In the genomic region with DNA sequence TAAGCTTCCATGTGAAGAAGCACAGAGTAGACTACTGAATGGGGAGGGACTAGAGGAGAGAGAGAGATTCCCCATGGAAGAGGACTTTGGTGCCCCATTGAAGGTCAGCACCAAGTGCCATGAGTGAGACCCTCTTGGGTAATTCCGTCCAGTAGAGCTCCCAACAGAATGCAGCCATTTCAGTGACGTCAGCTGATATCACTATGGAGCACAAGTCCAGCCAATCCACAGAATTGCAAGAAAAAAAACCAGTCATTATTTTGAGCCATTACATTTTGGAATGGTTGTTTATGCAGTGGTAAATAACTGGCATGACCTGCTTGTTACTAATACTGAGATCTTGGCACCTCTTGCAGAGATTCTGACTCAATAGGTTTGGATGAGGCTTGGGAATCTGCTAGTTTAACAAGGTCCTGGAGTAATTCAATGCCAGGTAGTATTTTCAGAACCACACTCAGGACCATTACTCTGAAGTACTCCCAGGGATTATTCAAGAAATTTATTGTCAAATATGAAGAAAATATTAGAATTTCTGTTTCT, we compare ENCODE assay signal across 27 cellular contexts. TPM values are rescaled to one million over a fixed set of nuclear protein-coding genes. Genes with fewer than 3 reads are reported as not detected.
"Had no signal": no experiment of that assay in that cellular context is flagged by ENCODE, and none has a peak within 500 bp of the region (broad histone marks: within the 10 kb centered on the region; RNA-seq: fewer than 3 reads in every experiment).

No MANE protein-coding gene starts in this region.

- H3K9me3 Mint-ChIP-seq: activated naive CD4-positive, alpha-beta T cell treated with anti-CD3 and anti-CD28 coated beads, Interleukin-2, amount 50 U/mL, for 24 hours; activated naive CD8-positive, alpha-beta T cell treated with anti-CD3 and anti-CD28 coated beads, Interleukin-2, amount 50 U/mL, for 24 hours; activated T-helper 2 cell treated with anti-CD3 and anti-CD28 coated beads, Interferon-gamma antibody, Interleukin-2, Interleukin-4, amounts not matched to agents 10 μg/mL and 5 μg/mL and 100 μg/mL, durations not matched to agents 14 hours and 24 hours and 36 hours; memory B cell; neural progenitor cell; WTC11 had no signal

- H3K36me3 ChIP-seq: gastroesophageal sphincter, neural progenitor cell, tibial nerve had no signal

- ATAC-seq: activated CD8-positive, alpha-beta memory T cell treated with anti-CD3 and anti-CD28 coated beads, Interleukin-2, amount 10 ng/mL, durations not matched to agents 7 days and 5 days; activated CD8-positive, alpha-beta T cell treated with anti-CD3 and anti-CD28 coated beads, Interleukin-2, amount 10 ng/mL, durations not matched to agents 7 days and 5 days; activated naive CD8-positive, alpha-beta T cell treated with anti-CD3 and anti-CD28 coated beads, Interleukin-2, amount 50 U/mL, for 24 hours; gastroesophageal sphincter; naive thymus-derived CD8-positive, alpha-beta T cell; psoas muscle; right cardiac atrium; WTC11 had no signal

- H3K27ac Mint-ChIP-seq: activated CD8-positive, alpha-beta memory T cell treated with anti-CD3 and anti-CD28 coated beads, Interleukin-2, amount 10 ng/mL, durations not matched to agents 7 days and 5 days; activated CD8-positive, alpha-beta T cell treated with anti-CD3 and anti-CD28 coated beads, Interleukin-2, amount 10 ng/mL, durations not matched to agents 7 days and 5 days; activated naive CD4-positive, alpha-beta T cell treated with anti-CD3 and anti-CD28 coated beads, Interleukin-2, amount 50 U/mL, for 24 hours; activated naive CD8-positive, alpha-beta T cell treated with anti-CD3 and anti-CD28 coated beads, Interleukin-2, amount 50 U/mL, for 24 hours; activated T-helper 2 cell treated with anti-CD3 and anti-CD28 coated beads, Interferon-gamma antibody, Interleukin-2, Interleukin-4, amounts not matched to agents 10 μg/mL and 5 μg/mL and 100 μg/mL, durations not matched to agents 14 hours and 24 hours and 36 hours; memory B cell; naive thymus-derived CD8-positive, alpha-beta T cell; neural progenitor cell; WTC11 had no signal

- H3K9ac ChIP-seq: neural progenitor cell, parathyroid adenoma had no signal

- H3K36me3 Mint-ChIP-seq: activated CD8-positive, alpha-beta memory T cell treated with anti-CD3 and anti-CD28 coated beads, Interleukin-2, amount 10 ng/mL, durations not matched to agents 7 days and 5 days; activated naive CD4-positive, alpha-beta T cell treated with anti-CD3 and anti-CD28 coated beads, Interleukin-2, amount 50 U/mL, for 24 hours; memory B cell; naive thymus-derived CD8-positive, alpha-beta T cell; neural progenitor cell; WTC11 had no signal

- H3K4me3 Mint-ChIP-seq: activated CD8-positive, alpha-beta memory T cell treated with anti-CD3 and anti-CD28 coated beads, Interleukin-2, amount 10 ng/mL, durations not matched to agents 7 days and 5 days; activated CD8-positive, alpha-beta T cell treated with anti-CD3 and anti-CD28 coated beads, Interleukin-2, amount 10 ng/mL, durations not matched to agents 7 days and 5 days; activated naive CD4-positive, alpha-beta T cell treated with anti-CD3 and anti-CD28 coated beads, Interleukin-2, amount 50 U/mL, for 24 hours; activated naive CD8-positive, alpha-beta T cell treated with anti-CD3 and anti-CD28 coated beads, Interleukin-2, amount 50 U/mL, for 24 hours; memory B cell; naive thymus-derived CD8-positive, alpha-beta T cell; neural progenitor cell; WTC11 had no signal

- H3K4me2 ChIP-seq: neural progenitor cell had no signal

- H3K9me3 ChIP-seq: gastroesophageal sphincter, psoas muscle, tibial nerve had no signal

- H3K4me3 ChIP-seq: gastroesophageal sphincter, neural progenitor cell, psoas muscle, tibial nerve had no signal

- H3K27me3 Mint-ChIP-seq: activated CD8-positive, alpha-beta memory T cell treated with anti-CD3 and anti-CD28 coated beads, Interleukin-2, amount 10 ng/mL, durations not matched to agents 7 days and 5 days; activated naive CD4-positive, alpha-beta T cell treated with anti-CD3 and anti-CD28 coated beads, Interleukin-2, amount 50 U/mL, for 24 hours; activated naive CD8-positive, alpha-beta T cell treated with anti-CD3 and anti-CD28 coated beads, Interleukin-2, amount 50 U/mL, for 24 hours had no signal

- H3K79me2 ChIP-seq: parathyroid adenoma had no signal

- DNase-seq: activated CD4-positive, alpha-beta T cell treated with anti-CD3 and anti-CD28 coated beads for 1 hour; activated CD8-positive, alpha-beta memory T cell treated with anti-CD3 and anti-CD28 coated beads, Interleukin-2, amount 10 ng/mL, durations not matched to agents 7 days and 5 days; activated CD8-positive, alpha-beta T cell treated with anti-CD3 and anti-CD28 coated beads, Interleukin-2, amount 10 ng/mL, durations not matched to agents 7 days and 5 days; activated naive CD8-positive, alpha-beta T cell treated with anti-CD3 and anti-CD28 coated beads, Interleukin-2, amount 50 U/mL, for 24 hours; activated T-cell treated with anti-CD3 and anti-CD28 coated beads, Interleukin-2, amount 50 U/mL, for 48 hours; amygdala; dermis blood vessel endothelial cell; effector CD4-positive, alpha-beta T cell; erythroblast; hippocampal formation; kidney; naive thymus-derived CD8-positive, alpha-beta T cell; occipital lobe; psoas muscle; right cardiac atrium; stimulated activated CD4-positive, alpha-beta T cell treated with anti-CD3 and anti-CD28 coated beads, Interleukin-2, amount 100 ng/mL, for 48 hours; stimulated activated naive CD4-positive, alpha-beta T cell treated with Interleukin-2 at 50 U/mL for 16 hours; T-helper 2 cell had no signal

- H2AFZ ChIP-seq: neural progenitor cell, parathyroid adenoma had no signal

- H3K4me1 Mint-ChIP-seq: activated CD8-positive, alpha-beta memory T cell treated with anti-CD3 and anti-CD28 coated beads, Interleukin-2, amount 10 ng/mL, durations not matched to agents 7 days and 5 days; activated naive CD4-positive, alpha-beta T cell treated with anti-CD3 and anti-CD28 coated beads, Interleukin-2, amount 50 U/mL, for 24 hours; activated naive CD8-positive, alpha-beta T cell treated with anti-CD3 and anti-CD28 coated beads, Interleukin-2, amount 50 U/mL, for 24 hours; memory B cell; neural progenitor cell had no signal

- H3K27ac ChIP-seq: gastroesophageal sphincter, neural progenitor cell, parathyroid adenoma, psoas muscle, tibial nerve had no signal

- H3K27me3 ChIP-seq: gastroesophageal sphincter, neural progenitor cell had no signal

- H3K4me1 ChIP-seq: gastroesophageal sphincter, neural progenitor cell, parathyroid adenoma, psoas muscle, tibial nerve had no signal

RNA-seq across cellular contexts. Expression of gene SP8, which starts 52.6 kb away (rescaled TPM):
- total RNA-seq: activated CD8-positive, alpha-beta memory T cell treated with anti-CD3 and anti-CD28 coated beads, Interleukin-2, amount 10 ng/mL, durations not matched to agents 7 days and 5 days; activated CD8-positive, alpha-beta T cell treated with anti-CD3 and anti-CD28 coated beads, Interleukin-2, amount 10 ng/mL, durations not matched to agents 7 days and 5 days; activated T-helper 2 cell treated with anti-CD3 and anti-CD28 coated beads, Interferon-gamma antibody, Interleukin-2, Interleukin-4, amounts not matched to agents 10 μg/mL and 5 μg/mL and 100 μg/mL, durations not matched to agents 14 hours and 24 hours and 36 hours; dermis blood vessel endothelial cell; gastroesophageal sphincter; kidney; naive thymus-derived CD8-positive, alpha-beta T cell; psoas muscle; right cardiac atrium; ureter had no signal
